ENCODE assay signal across 16 cellular contexts in genomic region chr5:173535166-173535975, GRCh38.
DNase-seq lines count a peak whose midpoint lies in the region; ATAC-seq and TF ChIP-seq lines count a peak whose summit lies in the region.
"Had no signal": no experiment of that assay in that cellular context is flagged by ENCODE, and none has a peak within 500 bp of the region (broad histone marks: within the 10 kb centered on the region; RNA-seq: fewer than 3 reads in every experiment).

No MANE protein-coding gene starts in this region.

- no peaks in the 10 kb centered on the region for H3K79me2 ChIP-seq in mammary epithelial cell (ENCODE audit: insufficient read depth, low read length)
- no peaks in the 10 kb centered on the region for H3K79me2 ChIP-seq in SK-N-SH (ENCODE audit: insufficient read depth)

- CTCF ChIA-PET in mammary epithelial cell (lab: Charles Lee; ENCODE audit: low non-redundant PET) (no interaction called here), SK-N-SH (lab: Yijun Ruan, JAX) (no interaction called here)

- POLR2A ChIA-PET in SK-N-SH (lab: Yijun Ruan, JAX) = no interaction called here

- no peak for TF ChIP-seq RAD21 in SK-N-SH (IDR thresholded peaks at IDR 0.05; ENCODE audit: low read length)

- H3K9me3 ChIP-seq in breast epithelium = no peaks in the 10 kb centered on the region
- H3K9me3 ChIP-seq in mammary epithelial cell (replicated peaks; ENCODE audit: insufficient read depth, low read length) = no peaks in the 10 kb centered on the region
- H3K9me3 ChIP-seq in SK-N-SH = no peaks in the 10 kb centered on the region

- no peak for ATAC-seq in HG03354 (IDR thresholded peaks at IDR 0.05; ENCODE audit: poor library complexity, severe bottlenecking, unreplicated experiment)

- TF ChIP-seq POLR2A in breast epithelium (IDR thresholded peaks at IDR 0.05) = no peak

- dilution Hi-C loops in mammary epithelial cell (cut with HindIII; ENCODE audit: low sequenced_read_pairs) = loop anchor here (5.0 kb wide), 1 partner anchor 38 kb away; no protein-coding TSS in a partner anchor

- H3K4me2 ChIP-seq in mammary epithelial cell (ENCODE audit: insufficient read depth, low read depth, low read length) = no peak overlapping the region
- H3K4me2 ChIP-seq in SK-N-SH = no peak overlapping the region

- DNase-seq in breast epithelium (ENCODE audit: low spot score in 2 of 2) (no peak), mammary epithelial cell (no peak), astrocyte of the hippocampus (ENCODE audit: low read depth, low spot score) (peak; percentile 44), glomerular visceral epithelial cell (ENCODE audit: extremely low spot score) (peak; percentile 22), mucosa of gallbladder (ENCODE audit: low spot score) (no peak), NCI-H345 treated with DMSO at 0.1 percent for 48 hours (lab: John Stamatoyannopoulos, UW; ENCODE audit: unreplicated experiment) (no peak), SK-N-SH (no peak)
- DNase-seq: CD4-positive, alpha-beta T cell; KBM-7; NCI-H1417 treated with DMSO at 0.1 percent for 48 hours; NCI-H187 treated with DMSO at 0.1 percent for 48 hours; NCI-H2227 treated with DMSO at 0.1 percent for 48 hours; NCI-H524 treated with DMSO at 0.1 percent for 48 hours; RPMI8226; SHP77 treated with DMSO at 0.1 percent for 48 hours had no signal

- H3K4me3 ChIP-seq in breast epithelium (no peak overlapping the region), mammary epithelial cell (replicated peaks in 1 of 3; ENCODE audit: insufficient read depth in 1 of 3, low read depth in 2 of 3, low read length in 3 of 3) (no peak overlapping the region), SK-N-SH (ENCODE audit: low read depth in 2 of 2, low read length in 1 of 2) (no peak overlapping the region)

- peak overlapping the region; percentile 55 to 66 for H3K27ac ChIP-seq in breast epithelium
- no peak overlapping the region for H3K27ac ChIP-seq in mammary epithelial cell (ENCODE audit: insufficient read depth, low read depth, low read length)
- H3K27ac ChIP-seq in SK-N-SH (ENCODE audit: low read depth in 2 of 2, low read length in 1 of 2) = no peak overlapping the region

- H3K4me1 ChIP-seq in breast epithelium (no peaks in the 10 kb centered on the region), mammary epithelial cell (ENCODE audit: insufficient read depth, low read length) (no peaks in the 10 kb centered on the region), SK-N-SH (ENCODE audit: control insufficient read depth in 1 of 2, insufficient read depth in 2 of 2, low read depth in 1 of 2, low read length in 1 of 2) (no peaks in the 10 kb centered on the region)

- H3F3A ChIP-seq in SK-N-SH (replicated peaks; ENCODE audit: insufficient read depth) = no peaks in the 10 kb centered on the region

- no peaks in the 10 kb centered on the region for H3K9me2 ChIP-seq in SK-N-SH

- TF ChIP-seq CTCF in breast epithelium (IDR thresholded peaks at IDR 0.05) = no peak
- no peak for TF ChIP-seq CTCF in mammary epithelial cell (conservative IDR thresholded peaks at IDR 0.05 in 1 of 2, IDR thresholded peaks at IDR 0.05 in 1 of 2; ENCODE audit: extremely low read depth in 1 of 2, insufficient read depth in 1 of 2, low read depth in 1 of 2, low read length in 2 of 2)
- TF ChIP-seq CTCF in SK-N-SH (IDR thresholded peaks at IDR 0.05) = no peak

- H2AFZ ChIP-seq in mammary epithelial cell (ENCODE audit: low read depth, low read length) (no peak overlapping the region), SK-N-SH (ENCODE audit: low read depth) (no peak overlapping the region)

- H3K36me3 ChIP-seq in breast epithelium (no peaks in the 10 kb centered on the region), mammary epithelial cell (ENCODE audit: insufficient read depth, low read length) (no peaks in the 10 kb centered on the region), SK-N-SH (replicated peaks in 1 of 2; ENCODE audit: control insufficient read depth in 1 of 2, insufficient read depth in 2 of 2, low read length in 1 of 2) (no peaks in the 10 kb centered on the region)

- in situ Hi-C loops in mammary epithelial cell (cut with MboI; ENCODE audit: low sequenced_read_pairs in 2 of 2) = no loop called here

- intact Hi-C loops in breast epithelium (cut with DNase I; ENCODE audit: low total_unique reads) = loop anchor here (10.0 kb wide), 1 partner anchor 1951 kb away; no protein-coding TSS in a partner anchor
- intact Hi-C loops in mammary epithelial cell (cut with micrococcal nuclease) = loop anchor here (5.0 kb wide), 1 partner anchor 38 kb away; no protein-coding TSS in a partner anchor

- H3K9ac ChIP-seq in mammary epithelial cell (ENCODE audit: insufficient read depth, low read length) (no peak overlapping the region), SK-N-SH (no peak overlapping the region)

- no peak for TF ChIP-seq EP300 in SK-N-SH (IDR thresholded peaks at IDR 0.05; ENCODE audit: borderline replicate concordance in 1 of 2, low read depth in 1 of 2, low read length in 1 of 2)

- no peaks in the 10 kb centered on the region for H3K27me3 ChIP-seq in breast epithelium
- H3K27me3 ChIP-seq in mammary epithelial cell (ENCODE audit: insufficient read depth, low read length) = no peaks in the 10 kb centered on the region
- H3K27me3 ChIP-seq in SK-N-SH (ENCODE audit: insufficient read depth) = no peaks in the 10 kb centered on the region

- 18% methylated on average over 1 of the region's 1 CpG for WGBS in mammary epithelial cell (ENCODE audit: low coverage, missing lambda C conversion rate)
- WGBS in SK-N-SH (ENCODE audit: low lambda C conversion rate) = 8% methylated on average over 1 of the region's 1 CpG

- no TSS peak for BruUV-seq in mammary epithelial cell (replicated peaks; lab: Mats Ljungman, UMichigan)

- no peaks in the 10 kb centered on the region for H4K20me1 ChIP-seq in mammary epithelial cell (ENCODE audit: insufficient read depth, low read length)
- no peaks in the 10 kb centered on the region for H4K20me1 ChIP-seq in SK-N-SH (ENCODE audit: insufficient read depth)

TF ChIP-seq in SK-N-SH, 30 proteins besides CTCF, POLR2A, EP300 and RAD21 (continues in another document):
- TF ChIP-seq MEF2A (IDR thresholded peaks at IDR 0.05; ENCODE audit: borderline replicate concordance, low read depth) = no peak
- no peak for TF ChIP-seq TAF1 (IDR thresholded peaks at IDR 0.05; ENCODE audit: borderline replicate concordance, low read depth, low read length)
- no peak for TF ChIP-seq USF1 (IDR thresholded peaks at IDR 0.05; ENCODE audit: borderline replicate concordance, low read depth)
- TF ChIP-seq EZH2phosphoT487 (IDR thresholded peaks at IDR 0.05; ENCODE audit: borderline replicate concordance, low read depth) = no peak
- no peak for TF ChIP-seq RXRA (IDR thresholded peaks at IDR 0.05; ENCODE audit: borderline replicate concordance, low read depth)
- no peak for TF ChIP-seq FOXM1 (IDR thresholded peaks at IDR 0.05; ENCODE audit: low read depth)
- no peak for TF ChIP-seq IRF3 (IDR thresholded peaks at IDR 0.05; ENCODE audit: low read depth, low read length)
- no peak for TF ChIP-seq NFIC (IDR thresholded peaks at IDR 0.05; ENCODE audit: borderline replicate concordance)
- TF ChIP-seq FOXJ3 (CRISPR knock-in tag; IDR thresholded peaks at IDR 0.05) = no peak
- TF ChIP-seq REST (IDR thresholded peaks at IDR 0.05; ENCODE audit: low read depth, low read length) = no peak

Comparison
In these comparisons a context has a peak if more than half of its experiments do, and no peak if none do; other contexts are left out.
1. H3K27ac ChIP-seq: peak in breast epithelium (2 of 2); none in mammary epithelial cell (single experiment) and SK-N-SH (0 of 2).
2. DNase-seq: peak in astrocyte of the hippocampus (single experiment) and glomerular visceral epithelial cell (single experiment); none in breast epithelium (0 of 2), mammary epithelial cell (single experiment), mucosa of gallbladder (single experiment), NCI-H345 treated with DMSO at 0.1 percent for 48 hours (single experiment) and SK-N-SH (single experiment).